Comparison of ENCODE assay signal across 3 cellular contexts in the genomic region with DNA sequence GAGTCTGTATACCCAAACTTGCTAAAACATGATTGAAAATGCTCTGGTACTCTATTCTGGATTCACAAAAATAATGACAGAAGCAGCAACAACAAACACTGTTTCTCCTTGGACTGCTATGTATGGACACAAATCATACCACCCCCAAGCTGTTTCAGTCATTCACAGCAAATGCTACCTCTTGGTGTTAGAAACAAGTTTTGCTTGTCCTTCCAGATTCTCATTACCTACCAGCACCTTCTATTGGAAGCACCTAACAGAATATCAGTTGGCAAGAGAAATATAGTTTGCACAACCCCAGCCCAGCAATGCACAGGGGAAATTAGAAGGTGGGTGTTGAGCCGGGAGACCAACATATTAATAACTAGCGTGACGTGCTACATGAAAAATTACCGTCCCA.
"Had no signal": no experiment of that assay in that cellular context is flagged by ENCODE, and none has a peak within 500 bp of the region (broad histone marks: within the 10 kb centered on the region; RNA-seq: fewer than 3 reads in every experiment).

No MANE protein-coding gene starts in this region.

- ATAC-seq: GM12878 had no signal

- H3K4me3 ChIP-seq: GM12878 had no signal

- DNase-seq: GDM1, GF-D8 had no signal
